Comparison of ENCODE assay signal across 10 cellular contexts in genomic region chr6:105985098-105985815, GRCh38.
DNase-seq lines count a peak whose midpoint lies in the region; ATAC-seq and TF ChIP-seq lines count a peak whose summit lies in the region.
"Had no signal": no experiment of that assay in that cellular context is flagged by ENCODE, and none has a peak within 500 bp of the region (broad histone marks: within the 10 kb centered on the region; RNA-seq: fewer than 3 reads in every experiment).

No MANE protein-coding gene starts in this region.

- peaks cover 58% of the 10 kb centered on the region for H3K4me1 Mint-ChIP-seq in activated CD4-positive, alpha-beta T cell treated with anti-CD3 and anti-CD28 coated beads, Interleukin-2, amount 10 ng/mL, durations not matched to agents 24 days and 14 days
- H3K4me1 Mint-ChIP-seq in endothelial cell (ENCODE audit: unreplicated experiment) = peaks cover 21% of the 10 kb centered on the region
- H3K4me1 Mint-ChIP-seq in activated T-helper 2 cell treated with anti-CD3 and anti-CD28 coated beads, Interferon-gamma antibody, Interleukin-2, Interleukin-4, amounts not matched to agents 10 μg/mL and 5 μg/mL and 100 μg/mL, durations not matched to agents 14 hours and 24 hours and 36 hours (ENCODE audit: low read depth) = peaks cover 56% of the 10 kb centered on the region

- no peaks in the 10 kb centered on the region for H3K9me3 Mint-ChIP-seq in activated CD4-positive, alpha-beta T cell treated with anti-CD3 and anti-CD28 coated beads, Interleukin-2, amount 10 ng/mL, durations not matched to agents 24 days and 14 days
- no peaks in the 10 kb centered on the region for H3K9me3 Mint-ChIP-seq in endothelial cell (ENCODE audit: unreplicated experiment)
- no peaks in the 10 kb centered on the region for H3K9me3 Mint-ChIP-seq in activated T-helper 2 cell treated with anti-CD3 and anti-CD28 coated beads, Interferon-gamma antibody, Interleukin-2, Interleukin-4, amounts not matched to agents 10 μg/mL and 5 μg/mL and 100 μg/mL, durations not matched to agents 14 hours and 24 hours and 36 hours

- H3K9me3 ChIP-seq in gastrocnemius medialis (no peaks in the 10 kb centered on the region), left lung (no peaks in the 10 kb centered on the region)

- no peak overlapping the region for H3K27ac Mint-ChIP-seq in activated CD4-positive, alpha-beta T cell treated with anti-CD3 and anti-CD28 coated beads, Interleukin-2, amount 10 ng/mL, durations not matched to agents 24 days and 14 days
- H3K27ac Mint-ChIP-seq in endothelial cell (ENCODE audit: unreplicated experiment) = no peak overlapping the region
- H3K27ac Mint-ChIP-seq in activated T-helper 2 cell treated with anti-CD3 and anti-CD28 coated beads, Interferon-gamma antibody, Interleukin-2, Interleukin-4, amounts not matched to agents 10 μg/mL and 5 μg/mL and 100 μg/mL, durations not matched to agents 14 hours and 24 hours and 36 hours = no peak overlapping the region

- in situ Hi-C loops in gastrocnemius medialis (cut with MboI; ENCODE audit: low sequenced_read_pairs in 4 of 4) = loop anchor here in 1 of 4 donors (25.0 kb wide), 1 partner anchor 248 kb away; no protein-coding TSS in a partner anchor

- H3K4me1 ChIP-seq in gastrocnemius medialis (peaks cover 7 to 11% of the 10 kb centered on the region in 2 donors), left lung (peaks cover 0 to 21% of the 10 kb centered on the region in 2 donors)

- H3K36me3 Mint-ChIP-seq in activated CD4-positive, alpha-beta T cell treated with anti-CD3 and anti-CD28 coated beads, Interleukin-2, amount 10 ng/mL, durations not matched to agents 24 days and 14 days (ENCODE audit: low read depth) = peaks cover 5% of the 10 kb centered on the region
- peaks cover 4% of the 10 kb centered on the region for H3K36me3 Mint-ChIP-seq in endothelial cell (ENCODE audit: low read depth, unreplicated experiment)
- H3K36me3 Mint-ChIP-seq in activated T-helper 2 cell treated with anti-CD3 and anti-CD28 coated beads, Interferon-gamma antibody, Interleukin-2, Interleukin-4, amounts not matched to agents 10 μg/mL and 5 μg/mL and 100 μg/mL, durations not matched to agents 14 hours and 24 hours and 36 hours (ENCODE audit: low read depth) = peaks cover 8% of the 10 kb centered on the region

- H3K36me3 ChIP-seq in gastrocnemius medialis (no peaks in the 10 kb centered on the region), left lung (no peaks in the 10 kb centered on the region)

- H3K27me3 ChIP-seq in gastrocnemius medialis = peaks cover 39 to 48% (median 43%) of the 10 kb centered on the region in 3 donors
- peaks cover 64 to 96% of the 10 kb centered on the region in 2 donors for H3K27me3 ChIP-seq in left lung

- H3K27ac ChIP-seq in gastrocnemius medialis (no peak overlapping the region), left lung (no peak overlapping the region)

- ATAC-seq in gastrocnemius medialis (peak; percentile 42 to 51), left lung (no peak)

- H3K4me3 ChIP-seq in gastrocnemius medialis (peak overlapping the region in 1 of 4 donors; percentile 22), left lung (no peak overlapping the region)

- no peak for TF ChIP-seq POLR2A in gastrocnemius medialis (IDR thresholded peaks at IDR 0.05)

- no peak for TF ChIP-seq CTCF in endothelial cell (IDR thresholded peaks at IDR 0.05; ENCODE audit: unreplicated experiment)
- no peak for TF ChIP-seq CTCF in gastrocnemius medialis (IDR thresholded peaks at IDR 0.05 in 4 of 5, conservative IDR thresholded peaks at IDR 0.05 in 1 of 5)
- no peak for TF ChIP-seq CTCF in left lung (IDR thresholded peaks at IDR 0.05)

- intact Hi-C loops in activated CD4-positive, alpha-beta T cell treated with anti-CD3 and anti-CD28 coated beads, Interleukin-2, amount 10 ng/mL, durations not matched to agents 24 days and 14 days (cut with micrococcal nuclease) = no loop called here
- intact Hi-C loops in gastrocnemius medialis (cut with DNase I; ENCODE audit: low total_unique reads) (no loop called here), left lung (cut with DNase I) (no loop called here)
- intact Hi-C loops in activated T-helper 2 cell treated with anti-CD3 and anti-CD28 coated beads, Interferon-gamma antibody, Interleukin-2, Interleukin-4, amounts not matched to agents 10 μg/mL and 5 μg/mL and 100 μg/mL, durations not matched to agents 14 hours and 24 hours and 36 hours (cut with micrococcal nuclease) = no loop called here

- peak; percentile 62 for DNase-seq in activated CD4-positive, alpha-beta T cell treated with anti-CD3 and anti-CD28 coated beads, Interleukin-2, amount 10 ng/mL, durations not matched to agents 24 days and 14 days
- DNase-seq in activated CD4-positive, alpha-beta T cell treated with anti-CD3 and anti-CD28 coated beads, Interleukin-2, amount 50 U/mL, for 4 hours = no peak
- DNase-seq in NCI-H2029 (lab: John Stamatoyannopoulos, UW) (peak; percentile 29), endothelial cell (ENCODE audit: low spot score) (no peak), gastrocnemius medialis (no peak), left lung (no peak)
- DNase-seq in activated T-helper 2 cell treated with anti-CD3 and anti-CD28 coated beads, Interferon-gamma antibody, Interleukin-2, Interleukin-4, amounts not matched to agents 10 μg/mL and 5 μg/mL and 100 μg/mL, durations not matched to agents 14 hours and 24 hours and 36 hours (ENCODE audit: low spot score) = no peak
- no peak for DNase-seq in stimulated activated CD4-positive, alpha-beta T cell treated with anti-CD3 and anti-CD28 coated beads, Interleukin-15, amount 100 ng/mL, for 24 hours
- DNase-seq: activated CD8-positive, alpha-beta memory T cell treated with anti-CD3 and anti-CD28 coated beads, Interleukin-2, amount 50 U/mL, for 4 hours; GDM1 had no signal

- H3K27me3 Mint-ChIP-seq in activated CD4-positive, alpha-beta T cell treated with anti-CD3 and anti-CD28 coated beads, Interleukin-2, amount 10 ng/mL, durations not matched to agents 24 days and 14 days = peaks cover 19% of the 10 kb centered on the region
- peaks cover 29% of the 10 kb centered on the region for H3K27me3 Mint-ChIP-seq in endothelial cell (ENCODE audit: unreplicated experiment)
- peaks cover 5% of the 10 kb centered on the region for H3K27me3 Mint-ChIP-seq in activated T-helper 2 cell treated with anti-CD3 and anti-CD28 coated beads, Interferon-gamma antibody, Interleukin-2, Interleukin-4, amounts not matched to agents 10 μg/mL and 5 μg/mL and 100 μg/mL, durations not matched to agents 14 hours and 24 hours and 36 hours (ENCODE audit: low read depth)

- H3K4me3 Mint-ChIP-seq in activated CD4-positive, alpha-beta T cell treated with anti-CD3 and anti-CD28 coated beads, Interleukin-2, amount 10 ng/mL, durations not matched to agents 24 days and 14 days = peak overlapping the region; percentile 71
- H3K4me3 Mint-ChIP-seq in endothelial cell (ENCODE audit: unreplicated experiment) = peak overlapping the region; percentile 59
- H3K4me3 Mint-ChIP-seq in activated T-helper 2 cell treated with anti-CD3 and anti-CD28 coated beads, Interferon-gamma antibody, Interleukin-2, Interleukin-4, amounts not matched to agents 10 μg/mL and 5 μg/mL and 100 μg/mL, durations not matched to agents 14 hours and 24 hours and 36 hours (ENCODE audit: low read depth) = no peak overlapping the region

Comparison
In these comparisons a context has a peak if more than half of its experiments do, and no peak if none do; other contexts are left out.
1. DNase-seq: peak in activated CD4-positive, alpha-beta T cell treated with anti-CD3 and anti-CD28 coated beads, Interleukin-2, amount 10 ng/mL, durations not matched to agents 24 days and 14 days (single experiment) and NCI-H2029 (single experiment); none in activated CD4-positive, alpha-beta T cell treated with anti-CD3 and anti-CD28 coated beads, Interleukin-2, amount 50 U/mL, for 4 hours (0 of 2), endothelial cell (single experiment), gastrocnemius medialis (0 of 2), activated T-helper 2 cell treated with anti-CD3 and anti-CD28 coated beads, Interferon-gamma antibody, Interleukin-2, Interleukin-4, amounts not matched to agents 10 μg/mL and 5 μg/mL and 100 μg/mL, durations not matched to agents 14 hours and 24 hours and 36 hours (single experiment), left lung (0 of 2) and stimulated activated CD4-positive, alpha-beta T cell treated with anti-CD3 and anti-CD28 coated beads, Interleukin-15, amount 100 ng/mL, for 24 hours (single experiment).